Comparison of ENCODE assay signal across 10 cellular contexts in genomic region chr2:218880749-218881594, GRCh38. TPM values are rescaled to one million over a fixed set of nuclear protein-coding genes. Genes with fewer than 3 reads are reported as not detected.
A peak's percentile ranks its signal among the peaks of the same experiment; 100 is the strongest.
DNase-seq lines count a peak whose midpoint lies in the region; ATAC-seq and TF ChIP-seq lines count a peak whose summit lies in the region.
"Had no signal": no experiment of that assay in that cellular context is flagged by ENCODE, and none has a peak within 500 bp of the region (broad histone marks: within the 10 kb centered on the region; RNA-seq: fewer than 3 reads in every experiment).

Gene WNT10A, plus strand, starts transcription at chr2:218880852. Its CDS starts 144 bp downstream, at chr2:218880996.

- H3K9me3 Mint-ChIP-seq in activated B cell treated with CpG ODN at 0.5 μM for 24 hours: no peaks in the 10 kb centered on the region
- H3K9me3 Mint-ChIP-seq in natural killer cell: no peaks in the 10 kb centered on the region

- no peaks in the 10 kb centered on the region for H3K79me2 ChIP-seq in HCT116 (ENCODE audit: insufficient read depth, low read length)

- BruUV-seq in HCT116 (replicated peaks; lab: Mats Ljungman, UMichigan): no TSS peak

- no peak for TF ChIP-seq CTCF in HCT116 (IDR thresholded peaks at IDR 0.05 in 2 of 3, conservative IDR thresholded peaks at IDR 0.05 in 1 of 3; ENCODE audit: borderline replicate concordance in 1 of 3, insufficient read depth in 1 of 3, low read depth in 2 of 3, low read length in 2 of 3)
- no peak for TF ChIP-seq CTCF in activated B cell treated with CpG ODN at 0.5 μM for 24 hours (IDR thresholded peaks at IDR 0.05)
- no peak for TF ChIP-seq CTCF in natural killer cell (IDR thresholded peaks at IDR 0.05)

- POLR2A ChIA-PET in HCT116 (lab: Charles Lee): no interaction called here
- POLR2A ChIA-PET in activated B cell treated with CpG ODN at 0.5 μM for 24 hours (lab: Charles Lee): interaction anchor here (0.5 to 20.0 kb wide), 9 partner anchors 9 to 666 kb away, joined by 3 to 969 read pairs (median 3); partner anchors contain the start of gene CNPPD1

- H2AFZ ChIP-seq in HCT116 (ENCODE audit: low read depth, low read length, poor library complexity, severe bottlenecking): peak within 1 kb of the TSS; percentile 26

- no peaks in the 10 kb centered on the region for H3K9me3 ChIP-seq in HCT116 (ENCODE audit: control insufficient read depth in 1 of 2, insufficient read depth in 1 of 2, low read depth in 1 of 2, low read length in 2 of 2)

- peak within 1 kb of the TSS; percentile 35; the same call in 1 of the 2 replicates for H3K9ac ChIP-seq in HCT116 (ENCODE audit: low read length)

- RAD21 ChIA-PET in HCT116 (lab: Charles Lee; ENCODE audit: low non-redundant PET in 1 of 2, low total read pairs in 2 of 2, uncharacterized antibody in 2 of 2, unreplicated experiment in 2 of 2): no interaction called here

- no peaks in the 10 kb centered on the region for H4K20me1 ChIP-seq in HCT116 (ENCODE audit: insufficient read depth)

- H3K36me3 Mint-ChIP-seq in activated B cell treated with CpG ODN at 0.5 μM for 24 hours (ENCODE audit: low read depth) (peaks cover 4% of the 10 kb centered on the region), natural killer cell (no peaks in the 10 kb centered on the region)

- CTCF ChIA-PET in HCT116 (lab: Charles Lee) (interaction anchor here (15.1 kb wide), 1 partner anchor 14 kb away, joined by 278 read pairs; no protein-coding TSS in a partner anchor), activated B cell treated with CpG ODN at 0.5 μM for 24 hours (lab: Charles Lee) (interaction anchor here (1.2 to 21.7 kb wide), 2 partner anchors 18 to 239 kb away, joined by 3 to 1062 read pairs; no protein-coding TSS in a partner anchor)

- no peak for TF ChIP-seq RAD21 in HCT116 (IDR thresholded peaks at IDR 0.05; ENCODE audit: low read depth)

- no peak within 1 kb of the TSS; the same call in 1 of the 2 replicates for H3K27ac ChIP-seq in HCT116 (ENCODE audit: low read depth, low read length)
- no peak within 1 kb of the TSS for H3K27ac ChIP-seq in caudate nucleus (ENCODE audit: low read depth, low read length)
- H3K27ac ChIP-seq: cardiac muscle cell, HL-60 had no signal

- H3K27ac Mint-ChIP-seq in activated B cell treated with CpG ODN at 0.5 μM for 24 hours: peak within 1 kb of the TSS; percentile 92
- H3K27ac Mint-ChIP-seq in natural killer cell: peak within 1 kb of the TSS in 1 of 2 donors; percentile 90

- DNase-seq in HCT116 (ENCODE audit: low read depth, low spot score): no peak
- no peak for DNase-seq in activated B cell treated with CpG ODN at 0.5 μM for 24 hours
- no peak for DNase-seq in natural killer cell
- no peak for DNase-seq in NCI-H524 treated with DMSO at 0.1 percent for 48 hours (lab: John Stamatoyannopoulos, UW)
- DNase-seq in NCI-H748 (lab: John Stamatoyannopoulos, UW; ENCODE audit: unreplicated experiment): no peak
- no peak for DNase-seq in caudate nucleus (lab: John Stamatoyannopoulos, UW)
- no peak for DNase-seq in stimulated activated naive CD4-positive, alpha-beta T cell treated with Interleukin-2 at 50 U/mL for 16 hours (lab: John Stamatoyannopoulos, UW)

- peak within 1 kb of the TSS; percentile 79 for H3K4me2 ChIP-seq in HCT116 (ENCODE audit: low read length)

- H3K9me2 ChIP-seq in HCT116 (ENCODE audit: insufficient read depth): no peaks in the 10 kb centered on the region

- H3K4me1 ChIP-seq in HCT116 (ENCODE audit: control insufficient read depth in 1 of 2, insufficient read depth in 2 of 2, low read length in 2 of 2): peaks cover 19 to 35% of the 10 kb centered on the region in 2 experiments

- H3K27me3 Mint-ChIP-seq in activated B cell treated with CpG ODN at 0.5 μM for 24 hours (peaks cover 3% of the 10 kb centered on the region), natural killer cell (ENCODE audit: low read depth in 2 of 2) (peaks cover 61% of the 10 kb centered on the region in 2 donors)

- intact Hi-C loops in HCT116 (cut with micrococcal nuclease): no loop called here
- intact Hi-C loops in activated B cell treated with CpG ODN at 0.5 μM for 24 hours (cut with micrococcal nuclease): loop anchor here (1.0 to 5.0 kb wide), 6 partner anchors 11 to 664 kb away; partner anchors contain the start of genes ARPC2, CNPPD1, DNAJB2 and TTLL4
- intact Hi-C loops in natural killer cell (cut with micrococcal nuclease): no loop called here

- peak; percentile 8 for ATAC-seq in GM18498 (IDR thresholded peaks at IDR 0.05; ENCODE audit: unreplicated experiment)
- no peak for ATAC-seq in HCT116
- ATAC-seq in activated B cell treated with CpG ODN at 0.5 μM for 24 hours (ENCODE audit: low read depth): peak; percentile 20
- no peak for ATAC-seq in natural killer cell

- H3K4me3 ChIP-seq in HCT116 (replicated peaks in 1 of 2; ENCODE audit: low read depth in 1 of 2, low read length in 2 of 2): peak within 1 kb of the TSS; percentile 28 to 47
- H3K4me3 ChIP-seq: cardiac muscle cell had no signal

- H3K36me3 ChIP-seq in HCT116 (ENCODE audit: control insufficient read depth in 1 of 2, insufficient read depth in 2 of 2, low read length in 2 of 2): no peaks in the 10 kb centered on the region
- H3K36me3 ChIP-seq: cardiac muscle cell had no signal

- no peak for TF ChIP-seq POLR2A in HCT116 (IDR thresholded peaks at IDR 0.05; ENCODE audit: borderline replicate concordance, extremely low read depth, insufficient read depth, insufficient read length)

- peak within 1 kb of the TSS; percentile 90 for H3K4me3 Mint-ChIP-seq in activated B cell treated with CpG ODN at 0.5 μM for 24 hours
- H3K4me3 Mint-ChIP-seq in natural killer cell: peak within 1 kb of the TSS; percentile 72

- H3K4me1 Mint-ChIP-seq in activated B cell treated with CpG ODN at 0.5 μM for 24 hours (peaks cover 74% of the 10 kb centered on the region), natural killer cell (peaks cover 0 to 22% of the 10 kb centered on the region in 2 donors)

- no peaks in the 10 kb centered on the region for H3K27me3 ChIP-seq in HCT116 (ENCODE audit: insufficient read depth, low read length)

TF ChIP-seq in HCT116, 20 proteins besides CTCF, POLR2A, EP300 and RAD21:
- TF ChIP-seq ELF1 (IDR thresholded peaks at IDR 0.05; ENCODE audit: borderline replicate concordance, low read depth) (no peak), SP1 (IDR thresholded peaks at IDR 0.05; ENCODE audit: low read depth) (no peak), EZH2phosphoT487 (IDR thresholded peaks at IDR 0.05; ENCODE audit: borderline replicate concordance) (no peak), SIN3A (IDR thresholded peaks at IDR 0.05; ENCODE audit: low read depth) (no peak), REST (IDR thresholded peaks at IDR 0.05; ENCODE audit: low read depth) (no peak), CEBPB (IDR thresholded peaks at IDR 0.05; ENCODE audit: low read depth) (no peak), CBX3 (IDR thresholded peaks at IDR 0.05; ENCODE audit: low read depth) (no peak), YY1 (IDR thresholded peaks at IDR 0.05; ENCODE audit: extremely low read depth, insufficient replicate concordance, low read depth, low read length) (no peak), TCF7L2 (IDR thresholded peaks at IDR 0.05; ENCODE audit: borderline replicate concordance, extremely low read depth, insufficient read depth, insufficient read length) (no peak), FOSL1 (IDR thresholded peaks at IDR 0.05; ENCODE audit: low read depth) (no peak), SRF (IDR thresholded peaks at IDR 0.05; ENCODE audit: low read depth) (no peak)
- TF ChIP-seq, protein P1, sequence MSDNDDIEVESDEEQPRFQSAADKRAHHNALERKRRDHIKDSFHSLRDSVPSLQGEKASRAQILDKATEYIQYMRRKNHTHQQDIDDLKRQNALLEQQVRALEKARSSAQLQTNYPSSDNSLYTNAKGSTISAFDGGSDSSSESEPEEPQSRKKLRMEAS (IDR thresholded peaks at IDR 0.05): no peak

RNA-seq across cellular contexts. Expression of gene WNT10A, which starts in this region (rescaled TPM):
- total RNA-seq in HCT116 (2021; ENCODE audit: unreplicated experiment) (1.5 TPM), activated B cell treated with CpG ODN at 0.5 μM for 24 hours (26.9 and 31.8 TPM in 2 replicates), natural killer cell (1 to 10 TPM in 2 of 3 donors, under 1 TPM in 1; 0.92 to 2.9 (median 2.9) TPM)
- polyA plus RNA-seq in HCT116 (2012): 0.66 and 1.0 TPM in 2 replicates
- total RNA-seq: cardiac muscle cell had no signal
- polyA plus RNA-seq: cardiac muscle cell had no signal

Comparison
In these comparisons a context has a peak if more than half of its experiments do, and no peak if none do; other contexts are left out.
1. ATAC-seq: peak in GM18498 (single experiment) and activated B cell treated with CpG ODN at 0.5 μM for 24 hours (single experiment); none in HCT116 (single experiment) and natural killer cell (0 of 3).